1 cellular context compared by ENCODE assay signal in the genomic region with DNA sequence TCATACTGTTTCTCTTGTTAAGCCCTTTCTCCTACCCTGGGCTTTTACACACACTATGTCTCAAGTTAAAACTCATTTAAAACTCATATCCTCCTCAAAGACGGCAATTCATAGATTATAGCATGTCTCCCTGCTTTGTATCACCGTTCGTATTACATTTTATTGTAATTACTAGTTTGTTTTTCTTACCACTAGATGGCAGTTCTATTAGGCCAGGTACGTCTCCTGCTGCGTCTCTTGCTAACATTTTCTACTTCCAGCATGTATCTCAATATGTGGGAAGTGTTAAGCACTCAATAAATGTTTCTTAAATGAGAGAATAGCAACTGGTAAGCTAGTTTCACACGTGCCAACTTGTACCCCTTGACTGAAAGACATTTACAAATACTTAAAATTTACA.
TF ChIP-seq lines count a peak whose summit lies in the region.

No MANE protein-coding gene starts in this region.

TF ChIP-seq in H1, 55 proteins besides CTCF, POLR2A, EP300 and RAD21 (continued from another document):
- no peak for TF ChIP-seq POLR2AphosphoS5 (IDR thresholded peaks at IDR 0.05; ENCODE audit: low read depth, low read length)
